Comparison of ENCODE assay signal across 8 cellular contexts in the genomic region with DNA sequence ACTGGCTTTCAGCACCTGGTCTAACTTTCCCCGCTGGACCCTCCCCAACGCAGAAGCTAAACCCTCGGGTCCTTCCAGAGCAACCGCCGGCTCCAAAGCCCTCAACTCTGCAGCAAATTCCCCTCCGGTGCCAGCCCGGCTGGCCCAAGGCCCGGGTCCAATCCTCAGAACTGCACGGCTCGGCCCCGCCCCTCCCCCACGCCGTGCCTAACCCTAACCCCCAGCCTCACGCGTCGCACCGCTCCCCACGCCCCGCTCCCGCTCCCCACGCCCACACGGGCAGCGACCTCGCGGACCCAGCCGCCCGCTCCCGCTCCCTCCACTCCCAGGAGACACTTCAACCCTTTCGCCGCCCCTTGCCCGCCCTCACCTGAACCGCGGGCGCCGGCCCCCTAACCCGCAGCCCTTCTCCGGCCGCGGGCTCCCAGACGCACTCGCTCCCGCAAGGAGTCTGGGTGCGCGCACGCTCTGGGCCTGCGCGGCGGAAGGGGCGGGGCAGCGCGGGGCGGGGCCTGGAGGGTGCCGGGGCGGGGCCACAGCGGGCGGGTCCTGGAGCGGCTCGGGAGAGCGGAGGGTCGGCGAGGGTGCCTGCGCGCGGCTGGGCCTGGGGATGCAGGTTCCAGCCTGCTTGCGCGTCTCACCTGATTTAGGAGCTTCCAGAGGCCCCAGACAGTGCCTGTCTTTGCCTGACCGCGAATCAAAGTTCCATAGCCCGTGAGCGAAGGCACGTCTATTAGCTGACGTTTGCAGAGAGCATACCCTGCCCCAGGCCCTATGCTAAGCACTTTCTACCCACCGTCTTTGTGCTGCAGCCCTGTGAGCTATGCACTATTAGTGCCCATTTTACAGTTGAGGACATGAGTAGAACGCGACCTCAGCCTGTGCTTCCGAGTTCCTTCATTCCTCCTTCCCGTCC. TPM values are rescaled to one million over a fixed set of nuclear protein-coding genes. Genes with fewer than 3 reads are reported as not detected.
A peak's percentile ranks its signal among the peaks of the same experiment; 100 is the strongest.
DNase-seq lines count a peak whose midpoint lies in the region; ATAC-seq and TF ChIP-seq lines count a peak whose summit lies in the region.

A gene (minus strand): TSS at position 453 of the 916 bp plus-strand sequence. CDS start 2,729 bp downstream, outside the sequence.

- intact Hi-C loops in T-helper 1 cell treated with Interleukin-12 subunit alpha and Interleukin-12 subunit beta and Interleukin-4 antibody, amounts not matched to agents 30 ng/mL and 1 ng/mL, for 36 hours (cut with micrococcal nuclease) = loop anchor here (1.0 to 2.0 kb wide), 9 partner anchors 28 to 1021 kb away; a partner anchor contains a TSS
- intact Hi-C loops in left cardiac atrium (cut with DNase I) (no loop called here), prostate gland (cut with DNase I) (loop anchor here (10.0 kb wide), 1 partner anchor 111 kb away; no protein-coding TSS in a partner anchor)

- peak; percentile 97 for ATAC-seq in HG02642 (IDR thresholded peaks at IDR 0.05; ENCODE audit: poor library complexity, unreplicated experiment)
- ATAC-seq in left cardiac atrium = peak; percentile 100

- under 1% methylated on average over 77 of the region's 77 CpGs for WGBS in prostate gland

- H3K27me3 ChIP-seq in prostate gland (replicated peaks; ENCODE audit: insufficient read depth) = no peaks in the 10 kb centered on the region

- peak within 1 kb of the TSS; percentile 64 to 80 for H3K27ac ChIP-seq in prostate gland

- no peaks in the 10 kb centered on the region for H3K4me1 ChIP-seq in prostate gland (replicated peaks)

- peak; percentile 83 for TF ChIP-seq POLR2A in prostate gland (IDR thresholded peaks at IDR 0.05)

- no peaks in the 10 kb centered on the region for H3K36me3 ChIP-seq in prostate gland

- peak within 1 kb of the TSS; percentile 67 for H3K4me3 ChIP-seq in GM12875 (ENCODE audit: low read depth, low read length)
- peak within 1 kb of the TSS; percentile 72 to 84 for H3K4me3 ChIP-seq in prostate gland

- peak; percentile 93 for DNase-seq in NCI-H1105 treated with DMSO at 0.1 percent for 48 hours (lab: John Stamatoyannopoulos, UW)
- DNase-seq in amniotic stem cell (lab: John Stamatoyannopoulos, UW) = peak; percentile 41
- DNase-seq in left cardiac atrium = peak; percentile 87
- peak; percentile 82 for DNase-seq in prostate gland (ENCODE audit: low spot score)
- peak; percentile 90 for DNase-seq in ureter (ENCODE audit: low spot score)

- TF ChIP-seq CTCF in GM12875 (IDR thresholded peaks at IDR 0.05; ENCODE audit: borderline replicate concordance, insufficient read depth, low read depth, low read length) = no peak
- TF ChIP-seq CTCF in prostate gland (IDR thresholded peaks at IDR 0.05) = peak in 1 of 4 experiments; percentile 10

- no peaks in the 10 kb centered on the region for H3K9me3 ChIP-seq in prostate gland

RNA-seq across cellular contexts. Expression of the gene that starts here (rescaled TPM):
- 40.8 and 42.1 TPM in 2 replicates for total RNA-seq in T-helper 1 cell treated with Interleukin-12 subunit alpha and Interleukin-12 subunit beta and Interleukin-4 antibody, amounts not matched to agents 30 ng/mL and 1 ng/mL, for 36 hours
- 10 to 100 TPM in 1 of 2 donors, 1 to 10 TPM in 1; 9.9 to 10.2 TPM for total RNA-seq in left cardiac atrium
- 10 to 100 TPM; 26.2 to 51.4 TPM for total RNA-seq in prostate gland
- 32.7 TPM for total RNA-seq in ureter

Comparison
In these comparisons a context has a peak if more than half of its experiments do, and no peak if none do; other contexts are left out.
1. Peak in every context shown above with its lines: DNase-seq, ATAC-seq, H3K4me3 ChIP-seq and H3K27ac ChIP-seq.
2. DNase-seq: peak in every context shown above with its lines; median percentile 93 in NCI-H1105 treated with DMSO at 0.1 percent for 48 hours; 90 in ureter; 87 in left cardiac atrium; 82 in prostate gland; 41 in amniotic stem cell.
3. intact Hi-C loops: an anchor here in T-helper 1 cell treated with Interleukin-12 subunit alpha and Interleukin-12 subunit beta and Interleukin-4 antibody, amounts not matched to agents 30 ng/mL and 1 ng/mL, for 36 hours (1.0 to 2.0 kb wide) and prostate gland (10.0 kb wide); none called in left cardiac atrium.